ENCODE assay signal across 1 cellular context in genomic region chr5:119321569-119322311, GRCh38.
A peak's percentile ranks its signal among the peaks of the same experiment; 100 is the strongest.
TF ChIP-seq lines count a peak whose summit lies in the region.

No MANE protein-coding gene starts in this region.

TF ChIP-seq in K562, 482 proteins besides CTCF, POLR2A, EP300 and RAD21 (continued from another document and continues in another):
- TF ChIP-seq ELK1 (CRISPR knock-in tag; IDR thresholded peaks at IDR 0.05), result no peak
- no peak for TF ChIP-seq CHD4 (IDR thresholded peaks at IDR 0.05; ENCODE audit: insufficient read depth, insufficient replicate concordance, low read depth, low read length, poor library complexity, severe bottlenecking)
- TF ChIP-seq TFAM (CRISPR knock-in tag; conservative IDR thresholded peaks at IDR 0.05), result no peak
- TF ChIP-seq CCNT2 (IDR thresholded peaks at IDR 0.05; ENCODE audit: borderline replicate concordance, extremely low read depth, insufficient read length, low read depth, low read length), result no peak
- peak; percentile 82; the same call in 1 of the 2 replicates for TF ChIP-seq SMARCC2 (IDR thresholded peaks at IDR 0.05; ENCODE audit: low read depth)
- peak; percentile 63 for TF ChIP-seq PRDM10 (IDR thresholded peaks at IDR 0.05; ENCODE audit: partially characterized antibody)
- TF ChIP-seq NCOA4 (IDR thresholded peaks at IDR 0.05; ENCODE audit: partially characterized antibody), result no peak
- no peak for TF ChIP-seq POLR2G (IDR thresholded peaks at IDR 0.05; ENCODE audit: low read depth, low read length)
- TF ChIP-seq BCL6 (CRISPR knock-in tag; IDR thresholded peaks at IDR 0.05), result no peak
- TF ChIP-seq CHAMP1 (IDR thresholded peaks at IDR 0.05), result peak; percentile 42; the same call in 1 of the 2 replicates
- TF ChIP-seq PTTG1 (tag; IDR thresholded peaks at IDR 0.05; ENCODE audit: low read depth), result no peak
- TF ChIP-seq HDAC2 (IDR thresholded peaks at IDR 0.05), result peak; percentile 87
- TF ChIP-seq SAP30 (IDR thresholded peaks at IDR 0.05; ENCODE audit: borderline replicate concordance, insufficient read depth, low read depth, low read length, poor library complexity, severe bottlenecking), result no peak
- no peak for TF ChIP-seq FOXO4 (CRISPR knock-in tag; IDR thresholded peaks at IDR 0.05)
- TF ChIP-seq ZNF395 (CRISPR knock-in tag; IDR thresholded peaks at IDR 0.05), result peak; percentile 45
- TF ChIP-seq RNF2 (IDR thresholded peaks at IDR 0.05), result peak; percentile 98
- TF ChIP-seq GTF3C2 (IDR thresholded peaks at IDR 0.05; ENCODE audit: borderline replicate concordance, extremely low read depth, insufficient read length), result no peak
- no peak for TF ChIP-seq HDAC6 (IDR thresholded peaks at IDR 0.05; ENCODE audit: low read depth, low read length)
- peak; percentile 53; the same call in 1 of the 2 replicates for TF ChIP-seq ZNF449 (CRISPR knock-in tag; IDR thresholded peaks at IDR 0.05)
- peak; percentile 19; the same call in 1 of the 2 replicates for TF ChIP-seq FOXP1 (CRISPR knock-in tag; IDR thresholded peaks at IDR 0.05)
- no peak for TF ChIP-seq RBM34 (IDR thresholded peaks at IDR 0.05; ENCODE audit: borderline replicate concordance, insufficient read depth, low read length)
- no peak for TF ChIP-seq TFE3 (CRISPR knock-in tag; IDR thresholded peaks at IDR 0.05)
- TF ChIP-seq SPI1 (IDR thresholded peaks at IDR 0.05; ENCODE audit: borderline replicate concordance, low read depth, low read length), result peak; percentile 21; the same call in 1 of the 2 replicates
- no peak for TF ChIP-seq BDP1 (IDR thresholded peaks at IDR 0.05; ENCODE audit: insufficient read depth, insufficient read length)
- peak; percentile 65; the same call in 1 of the 2 replicates for TF ChIP-seq CBX5 (IDR thresholded peaks at IDR 0.05; ENCODE audit: borderline replicate concordance, low read depth)
- no peak for TF ChIP-seq ZNF143 (CRISPR knock-in tag; IDR thresholded peaks at IDR 0.05)
- TF ChIP-seq PCBP1 (IDR thresholded peaks at IDR 0.05; ENCODE audit: low read depth, low read length, poor library complexity, severe bottlenecking), result no peak
- no peak for TF ChIP-seq SRSF7 (optimal IDR thresholded peaks at IDR 0.05; ENCODE audit: low read depth, low read length)
- TF ChIP-seq ZSCAN32 (CRISPR knock-in tag; IDR thresholded peaks at IDR 0.05), result no peak
- TF ChIP-seq FOXJ3 (CRISPR knock-in tag; IDR thresholded peaks at IDR 0.05), result no peak
- no peak for TF ChIP-seq FIP1L1 (IDR thresholded peaks at IDR 0.05; ENCODE audit: low read depth, low read length, poor library complexity, severe bottlenecking)
- TF ChIP-seq POLR2AphosphoS5 (IDR thresholded peaks at IDR 0.05; ENCODE audit: control insufficient read depth, insufficient read depth, low read depth, low read length), result peak; percentile 73; the same call in 1 of the 2 replicates
- TF ChIP-seq ARID2 (IDR thresholded peaks at IDR 0.05), result peak; percentile 46; the same call in 1 of the 2 replicates
- TF ChIP-seq BMI1 (IDR thresholded peaks at IDR 0.05; ENCODE audit: low read length), result no peak
- TF ChIP-seq CBFA2T2 (conservative IDR thresholded peaks at IDR 0.05), result peak; percentile 83
- peak; percentile 91 for TF ChIP-seq POLR2B (IDR thresholded peaks at IDR 0.05; ENCODE audit: low read depth, partially characterized antibody)
- TF ChIP-seq ZNF354B (CRISPR knock-in tag; IDR thresholded peaks at IDR 0.05), result no peak
